ENCODE assay signal across 14 cellular contexts in genomic region chr14:50792634-50793068, GRCh38. TPM values are rescaled to one million over a fixed set of nuclear protein-coding genes. Genes with fewer than 3 reads are reported as not detected.
DNase-seq lines count a peak whose midpoint lies in the region; ATAC-seq, FAIRE-seq and TF ChIP-seq lines count a peak whose summit lies in the region.
"Had no signal": no experiment of that assay in that cellular context is flagged by ENCODE, and none has a peak within 500 bp of the region (broad histone marks: within the 10 kb centered on the region; RNA-seq: fewer than 3 reads in every experiment).

No MANE protein-coding gene starts in this region.

- peak overlapping the region; percentile 74 for H3K4me3 ChIP-seq in CD4-positive, CD25-positive, alpha-beta regulatory T cell (ENCODE audit: low read depth, low read length)
- H3K4me3 ChIP-seq in right atrium auricular region (peak overlapping the region; percentile 38 to 48), small intestine (ENCODE audit: low read depth in 1 of 2, low read length in 2 of 2) (no peak overlapping the region), BE2C (ENCODE audit: low read depth, low read length) (no peak overlapping the region)
- H3K4me3 ChIP-seq: body of pancreas, pancreas had no signal

- H3K36me3 ChIP-seq in CD4-positive, CD25-positive, alpha-beta regulatory T cell (ENCODE audit: control insufficient read depth, insufficient read depth, low read length), result peaks cover 14% of the 10 kb centered on the region
- no peaks in the 10 kb centered on the region for H3K36me3 ChIP-seq in right atrium auricular region
- no peaks in the 10 kb centered on the region for H3K36me3 ChIP-seq in small intestine (ENCODE audit: control insufficient read depth in 2 of 2, insufficient read depth in 2 of 2, low read length in 2 of 2)
- H3K36me3 ChIP-seq in BE2C, result no peaks in the 10 kb centered on the region; the same call in 1 of the 2 replicates
- H3K36me3 ChIP-seq: pancreas had no signal

- peak overlapping the region; percentile 52 for H3K27ac ChIP-seq in CD4-positive, CD25-positive, alpha-beta regulatory T cell (ENCODE audit: insufficient read depth, low read length, poor library complexity, severe bottlenecking)
- H3K27ac ChIP-seq in right atrium auricular region (peak overlapping the region; percentile 80 to 84), small intestine (ENCODE audit: low read depth in 1 of 2, low read length in 1 of 2) (peak overlapping the region in 1 of 2 donors; percentile 4)
- H3K27ac ChIP-seq: body of pancreas, pancreas had no signal

- H3K36me3 Mint-ChIP-seq in CD4-positive, CD25-positive, alpha-beta regulatory T cell, result peaks cover 31% of the 10 kb centered on the region
- peaks cover 64% of the 10 kb centered on the region for H3K36me3 Mint-ChIP-seq in activated B cell treated with CpG ODN at 0.5 μM for 24 hours (ENCODE audit: low read depth)

- peak overlapping the region; percentile 81 to 98 (median 85) for H3K27ac Mint-ChIP-seq in CD4-positive, CD25-positive, alpha-beta regulatory T cell
- H3K27ac Mint-ChIP-seq in activated B cell treated with CpG ODN at 0.5 μM for 24 hours, result peak overlapping the region; percentile 92

- CTCF ChIA-PET in activated B cell treated with CpG ODN at 0.5 μM for 24 hours (lab: Charles Lee), result interaction anchor here (0.7 to 11.0 kb wide), 4 partner anchors 16 to 68 kb away, joined by 3 to 111 read pairs (median 54); partner anchors contain the start of gene NIN

- TF ChIP-seq CTCF in activated B cell treated with CpG ODN at 0.5 μM for 24 hours (IDR thresholded peaks at IDR 0.05) (no peak), right atrium auricular region (IDR thresholded peaks at IDR 0.05) (no peak), BE2C (IDR thresholded peaks at IDR 0.05; ENCODE audit: low read depth, low read length) (no peak)

- peaks cover 4% of the 10 kb centered on the region for H3K27me3 Mint-ChIP-seq in CD4-positive, CD25-positive, alpha-beta regulatory T cell
- no peaks in the 10 kb centered on the region for H3K27me3 Mint-ChIP-seq in activated B cell treated with CpG ODN at 0.5 μM for 24 hours

- H3K4me3 Mint-ChIP-seq in CD4-positive, CD25-positive, alpha-beta regulatory T cell, result peak overlapping the region in 3 of 4 donors; percentile 47 to 84 (median 79)
- peak overlapping the region; percentile 66 for H3K4me3 Mint-ChIP-seq in activated B cell treated with CpG ODN at 0.5 μM for 24 hours
- H3K4me3 Mint-ChIP-seq: CD14-positive monocyte had no signal

- POLR2A ChIA-PET in activated B cell treated with CpG ODN at 0.5 μM for 24 hours (lab: Charles Lee), result interaction anchor here (0.6 to 11.8 kb wide), 8 partner anchors 16 to 1196 kb away, joined by 3 to 143 read pairs (median 3); partner anchors contain the start of gene NIN

- H3K9me3 Mint-ChIP-seq in CD4-positive, CD25-positive, alpha-beta regulatory T cell, result no peaks in the 10 kb centered on the region
- H3K9me3 Mint-ChIP-seq in activated B cell treated with CpG ODN at 0.5 μM for 24 hours, result no peaks in the 10 kb centered on the region

- H3K9me3 ChIP-seq in CD4-positive, CD25-positive, alpha-beta regulatory T cell (ENCODE audit: control insufficient read depth in 2 of 2, low read length in 2 of 2), result no peaks in the 10 kb centered on the region
- H3K9me3 ChIP-seq in right atrium auricular region (no peaks in the 10 kb centered on the region), small intestine (ENCODE audit: control insufficient read depth, low read depth) (no peaks in the 10 kb centered on the region), BE2C (no peaks in the 10 kb centered on the region)
- H3K9me3 ChIP-seq: body of pancreas, pancreas had no signal

- H3K4me1 Mint-ChIP-seq in CD4-positive, CD25-positive, alpha-beta regulatory T cell, result peaks cover 11 to 72% (median 52%) of the 10 kb centered on the region in 4 donors
- peaks cover 98% of the 10 kb centered on the region for H3K4me1 Mint-ChIP-seq in activated B cell treated with CpG ODN at 0.5 μM for 24 hours

- H3K27me3 ChIP-seq in CD4-positive, CD25-positive, alpha-beta regulatory T cell (ENCODE audit: control insufficient read depth, insufficient read depth, low read length), result no peaks in the 10 kb centered on the region
- H3K27me3 ChIP-seq in right atrium auricular region (no peaks in the 10 kb centered on the region), small intestine (ENCODE audit: control insufficient read depth in 2 of 2, insufficient read depth in 2 of 2, low read length in 2 of 2) (no peaks in the 10 kb centered on the region), BE2C (no peaks in the 10 kb centered on the region)
- H3K27me3 ChIP-seq: body of pancreas, pancreas had no signal

- FAIRE-seq in GM18507 (lab: Jason Lieb, UNC) (peak; percentile 75), small intestine (lab: Jason Lieb, UNC) (no peak)
- FAIRE-seq: pancreas had no signal

- intact Hi-C loops in activated B cell treated with CpG ODN at 0.5 μM for 24 hours (cut with micrococcal nuclease), result loop anchor here (1.0 to 10.0 kb wide), 4 partner anchors 10 to 412 kb away; no protein-coding TSS in a partner anchor

- no peak for DNase-seq in CD4-positive, CD25-positive, alpha-beta regulatory T cell
- DNase-seq in GM18507 (ENCODE audit: extremely low spot score, insufficient read length, low read depth) (no peak), activated B cell treated with CpG ODN at 0.5 μM for 24 hours (no peak), right atrium auricular region (ENCODE audit: low spot score) (no peak), HPDE6-E6E7 (ENCODE audit: extremely low spot score) (no peak), small intestine (no peak), occipital lobe (lab: John Stamatoyannopoulos, UW) (no peak), BE2C (no peak)
- DNase-seq: body of pancreas; mammary epithelial cell; NCI-H2029; pancreas; stimulated activated CD4-positive, alpha-beta T cell treated with anti-CD3 and anti-CD28 coated beads, Interleukin-2, amount 100 ng/mL, for 48 hours had no signal

- no peak for ATAC-seq in CD4-positive, CD25-positive, alpha-beta regulatory T cell (ENCODE audit: low read depth in 2 of 2)
- no peak for ATAC-seq in activated B cell treated with CpG ODN at 0.5 μM for 24 hours (ENCODE audit: low read depth)
- ATAC-seq: body of pancreas, pancreas had no signal

- WGBS in small intestine, 3 donors, result 91 to 97% (median 92%) methylated on average over 14 of the region's 14 CpGs

- peaks cover 11% of the 10 kb centered on the region for H3K4me1 ChIP-seq in CD4-positive, CD25-positive, alpha-beta regulatory T cell (ENCODE audit: control insufficient read depth, insufficient read depth, low read length, poor library complexity, severe bottlenecking)
- H3K4me1 ChIP-seq in right atrium auricular region (peaks cover 0 to 37% of the 10 kb centered on the region in 2 donors), small intestine (ENCODE audit: control insufficient read depth in 2 of 2, insufficient read depth in 1 of 2, low read depth in 1 of 2, low read length in 1 of 2) (peaks cover 0 to 2% of the 10 kb centered on the region in 2 donors), BE2C (peaks cover 8% of the 10 kb centered on the region)
- H3K4me1 ChIP-seq: body of pancreas, pancreas had no signal

RNA-seq across cellular contexts. Expression of gene NIN, which starts 38.3 kb away (rescaled TPM):
- 78.2 TPM for total RNA-seq in CD4-positive, CD25-positive, alpha-beta regulatory T cell
- 10 to 100 TPM; 17.6 to 25.4 (median 21.4) TPM for polyA plus RNA-seq in CD4-positive, CD25-positive, alpha-beta regulatory T cell
- total RNA-seq in activated B cell treated with CpG ODN at 0.5 μM for 24 hours (145 and 156 TPM in 2 replicates), right atrium auricular region (10 to 100 TPM; 30.1 to 49.7 TPM), occipital lobe (67.5 TPM)
- polyA plus RNA-seq in small intestine, result 1 to 10 TPM; 1.9 to 4.4 (median 3.1) TPM
- 9.4 TPM for polyA plus RNA-seq in BE2C (2012; ENCODE audit: insufficient read depth, insufficient read length, low read depth)

Comparison
In these comparisons a context has a peak if more than half of its experiments do, and no peak if none do; other contexts are left out.
1. H3K4me3 ChIP-seq: peak in CD4-positive, CD25-positive, alpha-beta regulatory T cell (single experiment) and right atrium auricular region (2 of 2); none in small intestine (0 of 2) and BE2C (single experiment).